12 cellular contexts compared by ENCODE assay signal in the genomic region with DNA sequence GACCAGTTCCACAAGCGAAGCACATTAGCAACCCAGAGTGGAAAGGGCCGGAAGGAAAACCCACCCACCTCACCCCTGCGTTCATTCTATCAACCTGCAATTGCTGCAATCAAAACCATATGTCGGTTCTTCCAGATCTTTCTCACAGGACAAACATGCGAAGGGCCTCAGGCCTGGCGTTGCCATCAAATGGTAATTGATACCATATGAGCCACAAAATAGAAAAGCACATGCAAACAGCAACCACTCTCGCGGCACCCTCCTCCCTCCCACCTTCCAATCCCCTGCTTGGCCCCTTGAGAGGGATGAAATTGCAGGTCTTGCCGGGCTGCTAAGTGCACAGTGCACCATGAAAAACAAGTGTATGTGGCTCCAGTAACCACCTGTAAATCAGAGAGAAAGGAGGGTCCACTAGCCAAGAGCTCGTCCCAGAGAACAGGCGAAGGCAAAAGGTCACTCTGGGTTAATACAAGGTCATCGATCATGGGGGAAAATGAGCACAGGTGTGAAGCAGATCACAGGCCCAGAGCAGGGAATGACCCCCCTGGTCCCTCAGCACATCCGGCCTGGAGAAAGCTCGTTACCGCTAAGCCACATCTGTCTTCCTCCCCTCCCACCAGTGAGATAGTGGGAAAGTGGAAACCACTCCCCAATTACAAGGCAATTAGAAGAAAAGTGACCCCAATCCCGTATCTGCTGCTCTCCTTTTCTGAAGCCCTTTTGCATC.
DNase-seq lines count a peak whose midpoint lies in the region; ATAC-seq and TF ChIP-seq lines count a peak whose summit lies in the region.
"Had no signal": no experiment of that assay in that cellular context is flagged by ENCODE, and none has a peak within 500 bp of the region (broad histone marks: within the 10 kb centered on the region; RNA-seq: fewer than 3 reads in every experiment).

No MANE protein-coding gene starts in this region.

- H3K27ac Mint-ChIP-seq in neural progenitor cell: no peak overlapping the region
- no peak overlapping the region for H3K27ac Mint-ChIP-seq in activated CD8-positive, alpha-beta T cell treated with anti-CD3 and anti-CD28 coated beads, Interleukin-2, amount 10 ng/mL, durations not matched to agents 7 days and 5 days
- H3K27ac Mint-ChIP-seq: dendritic cell treated with granulocyte-macrophage colony-stimulating factor and Interleukin-4, amounts not matched to agents 40 ng/mL and 50 ng/mL, for 4 days had no signal

- H3K9ac ChIP-seq in neural progenitor cell: no peak overlapping the region

- no peak overlapping the region for H3K27ac ChIP-seq in neural progenitor cell

- no peaks in the 10 kb centered on the region for H3K27me3 ChIP-seq in neural progenitor cell

- peaks cover 8% of the 10 kb centered on the region for H3K36me3 Mint-ChIP-seq in neural progenitor cell
- no peaks in the 10 kb centered on the region for H3K36me3 Mint-ChIP-seq in activated CD8-positive, alpha-beta T cell treated with anti-CD3 and anti-CD28 coated beads, Interleukin-2, amount 10 ng/mL, durations not matched to agents 7 days and 5 days (ENCODE audit: low read depth)
- H3K36me3 Mint-ChIP-seq: CD4-positive, alpha-beta memory T cell had no signal

- H3K36me3 ChIP-seq in neural progenitor cell: no peaks in the 10 kb centered on the region

- peaks cover 4% of the 10 kb centered on the region for H3K27me3 Mint-ChIP-seq in neural progenitor cell (ENCODE audit: insufficient read depth, low read depth)
- H3K27me3 Mint-ChIP-seq in activated CD8-positive, alpha-beta T cell treated with anti-CD3 and anti-CD28 coated beads, Interleukin-2, amount 10 ng/mL, durations not matched to agents 7 days and 5 days (ENCODE audit: low read depth): no peaks in the 10 kb centered on the region
- H3K27me3 Mint-ChIP-seq: dendritic cell treated with granulocyte-macrophage colony-stimulating factor and Interleukin-4, amounts not matched to agents 40 ng/mL and 50 ng/mL, for 4 days had no signal

- CTCF ChIA-PET in activated CD8-positive, alpha-beta T cell treated with anti-CD3 and anti-CD28 coated beads, Interleukin-2, amount 10 ng/mL, durations not matched to agents 7 days and 5 days (lab: Charles Lee): no interaction called here

- H3K4me3 ChIP-seq in neural progenitor cell: no peak overlapping the region

- ATAC-seq in activated CD8-positive, alpha-beta T cell treated with anti-CD3 and anti-CD28 coated beads, Interleukin-2, amount 10 ng/mL, durations not matched to agents 7 days and 5 days: no peak
- ATAC-seq: activated T-cell treated with anti-CD3 and anti-CD28 coated beads, Interleukin-2, amount 50 U/mL, for 4 hours; HCT116 had no signal

- H3K4me2 ChIP-seq in neural progenitor cell: peak overlapping the region; percentile 74

- H3K4me1 Mint-ChIP-seq in neural progenitor cell: peaks cover 39% of the 10 kb centered on the region
- H3K4me1 Mint-ChIP-seq in activated CD8-positive, alpha-beta T cell treated with anti-CD3 and anti-CD28 coated beads, Interleukin-2, amount 10 ng/mL, durations not matched to agents 7 days and 5 days (ENCODE audit: low read depth): no peaks in the 10 kb centered on the region
- H3K4me1 Mint-ChIP-seq: CD4-positive, alpha-beta memory T cell had no signal

- no peak for TF ChIP-seq CTCF in neural progenitor cell (IDR thresholded peaks at IDR 0.05)

- POLR2A ChIA-PET in activated CD8-positive, alpha-beta T cell treated with anti-CD3 and anti-CD28 coated beads, Interleukin-2, amount 10 ng/mL, durations not matched to agents 7 days and 5 days (lab: Charles Lee): no interaction called here

- H3F3A ChIP-seq in neural progenitor cell (ENCODE audit: low read depth): peaks cover 17% of the 10 kb centered on the region

- peaks cover 87% of the 10 kb centered on the region for H3K79me2 ChIP-seq in neural progenitor cell (ENCODE audit: low read depth)

- H3K4me3 Mint-ChIP-seq in neural progenitor cell: no peak overlapping the region
- H3K4me3 Mint-ChIP-seq in activated CD8-positive, alpha-beta T cell treated with anti-CD3 and anti-CD28 coated beads, Interleukin-2, amount 10 ng/mL, durations not matched to agents 7 days and 5 days: no peak overlapping the region
- H3K4me3 Mint-ChIP-seq: activated T-cell treated with anti-CD3 and anti-CD28 coated beads, Interleukin-2, amount 50 U/mL, for 4 hours; CD4-positive, alpha-beta memory T cell; dendritic cell treated with granulocyte-macrophage colony-stimulating factor and Interleukin-4, amounts not matched to agents 40 ng/mL and 50 ng/mL, for 4 days had no signal

- no peak overlapping the region for H2AFZ ChIP-seq in neural progenitor cell (replicated peaks)

- DNase-seq in AG20443 (ENCODE audit: low spot score) (peak; percentile 81), NCI-H1417 treated with DMSO at 0.1 percent for 48 hours (lab: John Stamatoyannopoulos, UW) (peak; percentile 90), brain pericyte (ENCODE audit: low read depth, low spot score) (peak; percentile 73), neural progenitor cell (ENCODE audit: low spot score) (no peak), NCI-H774 (lab: John Stamatoyannopoulos, UW) (no peak), NCI-H446 treated with DMSO at 0.1 percent for 48 hours (lab: John Stamatoyannopoulos, UW) (no peak)
- no peak for DNase-seq in activated effector memory CD4-positive, alpha-beta T cell treated with Interleukin-2 at 50 U/mL for 16 hours
- DNase-seq in activated CD8-positive, alpha-beta T cell treated with anti-CD3 and anti-CD28 coated beads, Interleukin-2, amount 10 ng/mL, durations not matched to agents 7 days and 5 days: no peak
- DNase-seq: activated T-cell treated with anti-CD3 and anti-CD28 coated beads, Interleukin-2, amount 50 U/mL, for 4 hours; CD4-positive, alpha-beta memory T cell had no signal

- H3K9me3 ChIP-seq in neural progenitor cell (ENCODE audit: low read depth): no peaks in the 10 kb centered on the region

- peaks cover 80% of the 10 kb centered on the region for H4K20me1 ChIP-seq in neural progenitor cell (ENCODE audit: low read depth)

- peaks cover 42% of the 10 kb centered on the region for H3K4me1 ChIP-seq in neural progenitor cell

- no peaks in the 10 kb centered on the region for H3K9me3 Mint-ChIP-seq in neural progenitor cell
- no peaks in the 10 kb centered on the region for H3K9me3 Mint-ChIP-seq in activated CD8-positive, alpha-beta T cell treated with anti-CD3 and anti-CD28 coated beads, Interleukin-2, amount 10 ng/mL, durations not matched to agents 7 days and 5 days (ENCODE audit: insufficient read depth)
- H3K9me3 Mint-ChIP-seq: activated T-cell treated with anti-CD3 and anti-CD28 coated beads, Interleukin-2, amount 50 U/mL, for 4 hours; dendritic cell treated with granulocyte-macrophage colony-stimulating factor and Interleukin-4, amounts not matched to agents 40 ng/mL and 50 ng/mL, for 4 days had no signal

Comparison
In these comparisons a context has a peak if more than half of its experiments do, and no peak if none do; other contexts are left out.
1. DNase-seq: peak in AG20443 (single experiment), NCI-H1417 treated with DMSO at 0.1 percent for 48 hours (single experiment) and brain pericyte (single experiment); none in neural progenitor cell (single experiment), NCI-H774 (single experiment), activated effector memory CD4-positive, alpha-beta T cell treated with Interleukin-2 at 50 U/mL for 16 hours (single experiment), NCI-H446 treated with DMSO at 0.1 percent for 48 hours (single experiment) and activated CD8-positive, alpha-beta T cell treated with anti-CD3 and anti-CD28 coated beads, Interleukin-2, amount 10 ng/mL, durations not matched to agents 7 days and 5 days (single experiment).